ENCODE assay signal across 2 cellular contexts in the genomic region with DNA sequence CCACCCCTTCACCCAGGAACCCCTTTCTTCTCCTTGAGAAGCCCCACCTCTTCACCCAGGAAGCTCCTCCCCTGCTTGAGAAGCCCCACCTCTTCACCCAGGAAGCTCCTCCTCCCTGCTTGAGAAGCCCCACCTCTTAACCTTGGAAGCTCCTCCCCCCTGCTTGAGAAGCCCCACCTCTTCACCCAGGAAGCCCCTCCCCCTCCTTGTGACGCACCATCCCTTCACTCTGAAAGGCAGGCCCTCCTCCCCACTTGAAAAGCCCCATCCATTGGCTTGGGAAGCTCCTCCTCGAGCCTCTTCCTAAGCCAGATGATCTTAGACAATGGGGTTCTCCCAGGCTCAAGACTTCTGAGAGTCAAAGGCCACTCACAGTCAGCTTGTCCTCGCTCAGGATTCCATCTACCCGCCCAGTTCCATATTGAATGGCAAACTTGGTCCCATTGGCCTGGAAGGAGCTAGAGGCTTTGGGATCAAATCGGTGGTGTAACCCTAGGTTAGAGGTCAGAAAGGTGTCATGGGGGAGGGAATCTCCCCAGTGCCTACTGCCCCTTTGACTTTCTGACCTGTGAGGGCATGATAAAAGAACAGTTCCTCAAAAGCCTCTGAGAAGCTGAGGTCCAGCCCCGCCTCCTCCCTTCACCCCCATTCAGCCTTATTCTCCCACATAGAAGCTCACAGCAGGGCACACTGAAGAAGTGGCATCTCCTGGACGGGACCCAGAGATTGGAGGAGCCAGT.
TF ChIP-seq lines count a peak whose summit lies in the region.

No MANE protein-coding gene starts in this region.

TF ChIP-seq in GM23338, 12 proteins besides CTCF, POLR2A, EP300 and RAD21 (continues in another document):
- TF ChIP-seq, protein P1, sequence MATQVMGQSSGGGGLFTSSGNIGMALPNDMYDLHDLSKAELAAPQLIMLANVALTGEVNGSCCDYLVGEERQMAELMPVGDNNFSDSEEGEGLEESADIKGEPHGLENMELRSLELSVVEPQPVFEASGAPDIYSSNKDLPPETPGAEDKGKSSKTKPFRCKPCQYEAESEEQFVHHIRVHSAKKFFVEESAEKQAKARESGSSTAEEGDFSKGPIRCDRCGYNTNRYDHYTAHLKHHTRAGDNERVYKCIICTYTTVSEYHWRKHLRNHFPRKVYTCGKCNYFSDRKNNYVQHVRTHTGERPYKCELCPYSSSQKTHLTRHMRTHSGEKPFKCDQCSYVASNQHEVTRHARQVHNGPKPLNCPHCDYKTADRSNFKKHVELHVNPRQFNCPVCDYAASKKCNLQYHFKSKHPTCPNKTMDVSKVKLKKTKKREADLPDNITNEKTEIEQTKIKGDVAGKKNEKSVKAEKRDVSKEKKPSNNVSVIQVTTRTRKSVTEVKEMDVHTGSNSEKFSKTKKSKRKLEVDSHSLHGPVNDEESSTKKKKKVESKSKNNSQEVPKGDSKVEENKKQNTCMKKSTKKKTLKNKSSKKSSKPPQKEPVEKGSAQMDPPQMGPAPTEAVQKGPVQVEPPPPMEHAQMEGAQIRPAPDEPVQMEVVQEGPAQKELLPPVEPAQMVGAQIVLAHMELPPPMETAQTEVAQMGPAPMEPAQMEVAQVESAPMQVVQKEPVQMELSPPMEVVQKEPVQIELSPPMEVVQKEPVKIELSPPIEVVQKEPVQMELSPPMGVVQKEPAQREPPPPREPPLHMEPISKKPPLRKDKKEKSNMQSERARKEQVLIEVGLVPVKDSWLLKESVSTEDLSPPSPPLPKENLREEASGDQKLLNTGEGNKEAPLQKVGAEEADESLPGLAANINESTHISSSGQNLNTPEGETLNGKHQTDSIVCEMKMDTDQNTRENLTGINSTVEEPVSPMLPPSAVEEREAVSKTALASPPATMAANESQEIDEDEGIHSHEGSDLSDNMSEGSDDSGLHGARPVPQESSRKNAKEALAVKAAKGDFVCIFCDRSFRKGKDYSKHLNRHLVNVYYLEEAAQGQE (IDR thresholded peaks at IDR 0.05; ENCODE audit: unreplicated experiment) = no peak
- TF ChIP-seq, protein P2, sequence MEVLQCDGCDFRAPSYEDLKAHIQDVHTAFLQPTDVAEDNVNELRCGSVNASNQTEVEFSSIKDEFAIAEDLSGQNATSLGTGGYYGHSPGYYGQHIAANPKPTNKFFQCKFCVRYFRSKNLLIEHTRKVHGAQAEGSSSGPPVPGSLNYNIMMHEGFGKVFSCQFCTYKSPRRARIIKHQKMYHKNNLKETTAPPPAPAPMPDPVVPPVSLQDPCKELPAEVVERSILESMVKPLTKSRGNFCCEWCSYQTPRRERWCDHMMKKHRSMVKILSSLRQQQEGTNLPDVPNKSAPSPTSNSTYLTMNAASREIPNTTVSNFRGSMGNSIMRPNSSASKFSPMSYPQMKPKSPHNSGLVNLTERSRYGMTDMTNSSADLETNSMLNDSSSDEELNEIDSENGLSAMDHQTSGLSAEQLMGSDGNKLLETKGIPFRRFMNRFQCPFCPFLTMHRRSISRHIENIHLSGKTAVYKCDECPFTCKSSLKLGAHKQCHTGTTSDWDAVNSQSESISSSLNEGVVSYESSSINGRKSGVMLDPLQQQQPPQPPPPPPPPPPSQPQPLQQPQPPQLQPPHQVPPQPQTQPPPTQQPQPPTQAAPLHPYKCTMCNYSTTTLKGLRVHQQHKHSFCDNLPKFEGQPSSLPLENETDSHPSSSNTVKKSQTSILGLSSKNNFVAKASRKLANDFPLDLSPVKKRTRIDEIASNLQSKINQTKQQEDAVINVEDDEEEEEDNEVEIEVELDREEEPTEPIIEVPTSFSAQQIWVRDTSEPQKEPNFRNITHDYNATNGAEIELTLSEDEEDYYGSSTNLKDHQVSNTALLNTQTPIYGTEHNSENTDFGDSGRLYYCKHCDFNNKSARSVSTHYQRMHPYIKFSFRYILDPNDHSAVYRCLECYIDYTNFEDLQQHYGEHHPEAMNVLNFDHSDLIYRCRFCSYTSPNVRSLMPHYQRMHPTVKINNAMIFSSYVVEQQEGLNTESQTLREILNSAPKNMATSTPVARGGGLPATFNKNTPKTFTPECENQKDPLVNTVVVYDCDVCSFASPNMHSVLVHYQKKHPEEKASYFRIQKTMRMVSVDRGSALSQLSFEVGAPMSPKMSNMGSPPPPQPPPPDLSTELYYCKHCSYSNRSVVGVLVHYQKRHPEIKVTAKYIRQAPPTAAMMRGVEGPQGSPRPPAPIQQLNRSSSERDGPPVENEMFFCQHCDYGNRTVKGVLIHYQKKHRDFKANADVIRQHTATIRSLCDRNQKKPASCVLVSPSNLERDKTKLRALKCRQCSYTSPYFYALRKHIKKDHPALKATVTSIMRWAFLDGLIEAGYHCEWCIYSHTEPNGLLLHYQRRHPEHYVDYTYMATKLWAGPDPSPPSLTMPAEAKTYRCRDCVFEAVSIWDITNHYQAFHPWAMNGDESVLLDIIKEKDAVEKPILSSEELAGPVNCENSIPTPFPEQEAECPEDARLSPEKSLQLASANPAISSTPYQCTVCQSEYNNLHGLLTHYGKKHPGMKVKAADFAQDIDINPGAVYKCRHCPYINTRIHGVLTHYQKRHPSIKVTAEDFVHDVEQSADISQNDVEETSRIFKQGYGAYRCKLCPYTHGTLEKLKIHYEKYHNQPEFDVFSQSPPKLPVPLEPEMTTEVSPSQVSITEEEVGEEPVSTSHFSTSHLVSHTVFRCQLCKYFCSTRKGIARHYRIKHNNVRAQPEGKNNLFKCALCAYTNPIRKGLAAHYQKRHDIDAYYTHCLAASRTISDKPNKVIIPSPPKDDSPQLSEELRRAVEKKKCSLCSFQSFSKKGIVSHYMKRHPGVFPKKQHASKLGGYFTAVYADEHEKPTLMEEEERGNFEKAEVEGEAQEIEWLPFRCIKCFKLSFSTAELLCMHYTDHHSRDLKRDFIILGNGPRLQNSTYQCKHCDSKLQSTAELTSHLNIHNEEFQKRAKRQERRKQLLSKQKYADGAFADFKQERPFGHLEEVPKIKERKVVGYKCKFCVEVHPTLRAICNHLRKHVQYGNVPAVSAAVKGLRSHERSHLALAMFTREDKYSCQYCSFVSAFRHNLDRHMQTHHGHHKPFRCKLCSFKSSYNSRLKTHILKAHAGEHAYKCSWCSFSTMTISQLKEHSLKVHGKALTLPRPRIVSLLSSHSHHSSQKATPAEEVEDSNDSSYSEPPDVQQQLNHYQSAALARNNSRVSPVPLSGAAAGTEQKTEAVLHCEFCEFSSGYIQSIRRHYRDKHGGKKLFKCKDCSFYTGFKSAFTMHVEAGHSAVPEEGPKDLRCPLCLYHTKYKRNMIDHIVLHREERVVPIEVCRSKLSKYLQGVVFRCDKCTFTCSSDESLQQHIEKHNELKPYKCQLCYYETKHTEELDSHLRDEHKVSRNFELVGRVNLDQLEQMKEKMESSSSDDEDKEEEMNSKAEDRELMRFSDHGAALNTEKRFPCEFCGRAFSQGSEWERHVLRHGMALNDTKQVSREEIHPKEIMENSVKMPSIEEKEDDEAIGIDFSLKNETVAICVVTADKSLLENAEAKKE (CRISPR knock-in tag; IDR thresholded peaks at IDR 0.05) = no peak
- no peak for TF ChIP-seq JUNB (IDR thresholded peaks at IDR 0.05; ENCODE audit: unreplicated experiment)
- no peak for TF ChIP-seq NANOG (IDR thresholded peaks at IDR 0.05; ENCODE audit: borderline replicate concordance)
- TF ChIP-seq EZH2 (IDR thresholded peaks at IDR 0.05; ENCODE audit: low read depth, unreplicated experiment) = no peak
- no peak for TF ChIP-seq STAT1 (IDR thresholded peaks at IDR 0.05; ENCODE audit: unreplicated experiment)
- TF ChIP-seq, protein P3, sequence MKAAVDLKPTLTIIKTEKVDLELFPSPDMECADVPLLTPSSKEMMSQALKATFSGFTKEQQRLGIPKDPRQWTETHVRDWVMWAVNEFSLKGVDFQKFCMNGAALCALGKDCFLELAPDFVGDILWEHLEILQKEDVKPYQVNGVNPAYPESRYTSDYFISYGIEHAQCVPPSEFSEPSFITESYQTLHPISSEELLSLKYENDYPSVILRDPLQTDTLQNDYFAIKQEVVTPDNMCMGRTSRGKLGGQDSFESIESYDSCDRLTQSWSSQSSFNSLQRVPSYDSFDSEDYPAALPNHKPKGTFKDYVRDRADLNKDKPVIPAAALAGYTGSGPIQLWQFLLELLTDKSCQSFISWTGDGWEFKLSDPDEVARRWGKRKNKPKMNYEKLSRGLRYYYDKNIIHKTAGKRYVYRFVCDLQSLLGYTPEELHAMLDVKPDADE (IDR thresholded peaks at IDR 0.05) = no peak
- TF ChIP-seq POLR2AphosphoS5 (IDR thresholded peaks at IDR 0.05; ENCODE audit: low read depth) = no peak

TF ChIP-seq in WTC11, 78 proteins besides CTCF, POLR2A, EP300 and RAD21:
- no peak for TF ChIP-seq GTF2I (CRISPR knock-in tag; conservative IDR thresholded peaks at IDR 0.05)
- TF ChIP-seq, protein P4, sequence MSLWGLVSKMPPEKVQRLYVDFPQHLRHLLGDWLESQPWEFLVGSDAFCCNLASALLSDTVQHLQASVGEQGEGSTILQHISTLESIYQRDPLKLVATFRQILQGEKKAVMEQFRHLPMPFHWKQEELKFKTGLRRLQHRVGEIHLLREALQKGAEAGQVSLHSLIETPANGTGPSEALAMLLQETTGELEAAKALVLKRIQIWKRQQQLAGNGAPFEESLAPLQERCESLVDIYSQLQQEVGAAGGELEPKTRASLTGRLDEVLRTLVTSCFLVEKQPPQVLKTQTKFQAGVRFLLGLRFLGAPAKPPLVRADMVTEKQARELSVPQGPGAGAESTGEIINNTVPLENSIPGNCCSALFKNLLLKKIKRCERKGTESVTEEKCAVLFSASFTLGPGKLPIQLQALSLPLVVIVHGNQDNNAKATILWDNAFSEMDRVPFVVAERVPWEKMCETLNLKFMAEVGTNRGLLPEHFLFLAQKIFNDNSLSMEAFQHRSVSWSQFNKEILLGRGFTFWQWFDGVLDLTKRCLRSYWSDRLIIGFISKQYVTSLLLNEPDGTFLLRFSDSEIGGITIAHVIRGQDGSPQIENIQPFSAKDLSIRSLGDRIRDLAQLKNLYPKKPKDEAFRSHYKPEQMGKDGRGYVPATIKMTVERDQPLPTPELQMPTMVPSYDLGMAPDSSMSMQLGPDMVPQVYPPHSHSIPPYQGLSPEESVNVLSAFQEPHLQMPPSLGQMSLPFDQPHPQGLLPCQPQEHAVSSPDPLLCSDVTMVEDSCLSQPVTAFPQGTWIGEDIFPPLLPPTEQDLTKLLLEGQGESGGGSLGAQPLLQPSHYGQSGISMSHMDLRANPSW (CRISPR knock-in tag; conservative IDR thresholded peaks at IDR 0.05; ENCODE audit: low read depth) = no peak
- TF ChIP-seq, protein P5, sequence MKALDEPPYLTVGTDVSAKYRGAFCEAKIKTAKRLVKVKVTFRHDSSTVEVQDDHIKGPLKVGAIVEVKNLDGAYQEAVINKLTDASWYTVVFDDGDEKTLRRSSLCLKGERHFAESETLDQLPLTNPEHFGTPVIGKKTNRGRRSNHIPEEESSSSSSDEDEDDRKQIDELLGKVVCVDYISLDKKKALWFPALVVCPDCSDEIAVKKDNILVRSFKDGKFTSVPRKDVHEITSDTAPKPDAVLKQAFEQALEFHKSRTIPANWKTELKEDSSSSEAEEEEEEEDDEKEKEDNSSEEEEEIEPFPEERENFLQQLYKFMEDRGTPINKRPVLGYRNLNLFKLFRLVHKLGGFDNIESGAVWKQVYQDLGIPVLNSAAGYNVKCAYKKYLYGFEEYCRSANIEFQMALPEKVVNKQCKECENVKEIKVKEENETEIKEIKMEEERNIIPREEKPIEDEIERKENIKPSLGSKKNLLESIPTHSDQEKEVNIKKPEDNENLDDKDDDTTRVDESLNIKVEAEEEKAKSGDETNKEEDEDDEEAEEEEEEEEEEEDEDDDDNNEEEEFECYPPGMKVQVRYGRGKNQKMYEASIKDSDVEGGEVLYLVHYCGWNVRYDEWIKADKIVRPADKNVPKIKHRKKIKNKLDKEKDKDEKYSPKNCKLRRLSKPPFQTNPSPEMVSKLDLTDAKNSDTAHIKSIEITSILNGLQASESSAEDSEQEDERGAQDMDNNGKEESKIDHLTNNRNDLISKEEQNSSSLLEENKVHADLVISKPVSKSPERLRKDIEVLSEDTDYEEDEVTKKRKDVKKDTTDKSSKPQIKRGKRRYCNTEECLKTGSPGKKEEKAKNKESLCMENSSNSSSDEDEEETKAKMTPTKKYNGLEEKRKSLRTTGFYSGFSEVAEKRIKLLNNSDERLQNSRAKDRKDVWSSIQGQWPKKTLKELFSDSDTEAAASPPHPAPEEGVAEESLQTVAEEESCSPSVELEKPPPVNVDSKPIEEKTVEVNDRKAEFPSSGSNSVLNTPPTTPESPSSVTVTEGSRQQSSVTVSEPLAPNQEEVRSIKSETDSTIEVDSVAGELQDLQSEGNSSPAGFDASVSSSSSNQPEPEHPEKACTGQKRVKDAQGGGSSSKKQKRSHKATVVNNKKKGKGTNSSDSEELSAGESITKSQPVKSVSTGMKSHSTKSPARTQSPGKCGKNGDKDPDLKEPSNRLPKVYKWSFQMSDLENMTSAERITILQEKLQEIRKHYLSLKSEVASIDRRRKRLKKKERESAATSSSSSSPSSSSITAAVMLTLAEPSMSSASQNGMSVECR (CRISPR knock-in tag; IDR thresholded peaks at IDR 0.05; ENCODE audit: borderline replicate concordance) = no peak
- TF ChIP-seq CREM (CRISPR knock-in tag; IDR thresholded peaks at IDR 0.05) = no peak
- no peak for TF ChIP-seq TEAD4 (CRISPR knock-in tag; IDR thresholded peaks at IDR 0.05)
- TF ChIP-seq, protein P6, sequence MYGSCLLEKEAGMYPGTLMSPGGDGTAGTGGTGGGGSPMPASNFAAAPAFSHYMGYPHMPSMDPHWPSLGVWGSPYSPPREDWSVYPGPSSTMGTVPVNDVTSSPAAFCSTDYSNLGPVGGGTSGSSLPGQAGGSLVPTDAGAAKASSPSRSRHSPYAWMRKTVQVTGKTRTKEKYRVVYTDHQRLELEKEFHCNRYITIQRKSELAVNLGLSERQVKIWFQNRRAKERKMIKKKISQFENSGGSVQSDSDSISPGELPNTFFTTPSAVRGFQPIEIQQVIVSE (CRISPR knock-in tag; IDR thresholded peaks at IDR 0.05; ENCODE audit: borderline replicate concordance) = no peak
- TF ChIP-seq GRHL2 (CRISPR knock-in tag; IDR thresholded peaks at IDR 0.05; ENCODE audit: insufficient replicate concordance, severe bottlenecking) = no peak
- TF ChIP-seq NR2C2 (CRISPR knock-in tag; IDR thresholded peaks at IDR 0.05) = no peak
- no peak for TF ChIP-seq ZNF138 (CRISPR knock-in tag; conservative IDR thresholded peaks at IDR 0.05)
- TF ChIP-seq, protein P7, sequence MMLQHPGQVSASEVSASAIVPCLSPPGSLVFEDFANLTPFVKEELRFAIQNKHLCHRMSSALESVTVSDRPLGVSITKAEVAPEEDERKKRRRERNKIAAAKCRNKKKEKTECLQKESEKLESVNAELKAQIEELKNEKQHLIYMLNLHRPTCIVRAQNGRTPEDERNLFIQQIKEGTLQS (CRISPR knock-in tag; conservative IDR thresholded peaks at IDR 0.05) = no peak
- no peak for TF ChIP-seq RORB (CRISPR knock-in tag; IDR thresholded peaks at IDR 0.05)
- no peak for TF ChIP-seq NR1H2 (CRISPR knock-in tag; IDR thresholded peaks at IDR 0.05)
- TF ChIP-seq, protein P8, sequence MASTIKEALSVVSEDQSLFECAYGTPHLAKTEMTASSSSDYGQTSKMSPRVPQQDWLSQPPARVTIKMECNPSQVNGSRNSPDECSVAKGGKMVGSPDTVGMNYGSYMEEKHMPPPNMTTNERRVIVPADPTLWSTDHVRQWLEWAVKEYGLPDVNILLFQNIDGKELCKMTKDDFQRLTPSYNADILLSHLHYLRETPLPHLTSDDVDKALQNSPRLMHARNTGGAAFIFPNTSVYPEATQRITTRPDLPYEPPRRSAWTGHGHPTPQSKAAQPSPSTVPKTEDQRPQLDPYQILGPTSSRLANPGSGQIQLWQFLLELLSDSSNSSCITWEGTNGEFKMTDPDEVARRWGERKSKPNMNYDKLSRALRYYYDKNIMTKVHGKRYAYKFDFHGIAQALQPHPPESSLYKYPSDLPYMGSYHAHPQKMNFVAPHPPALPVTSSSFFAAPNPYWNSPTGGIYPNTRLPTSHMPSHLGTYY (CRISPR knock-in tag; IDR thresholded peaks at IDR 0.05) = no peak
- no peak for TF ChIP-seq FOXP1 (CRISPR knock-in tag; IDR thresholded peaks at IDR 0.05; ENCODE audit: borderline replicate concordance)
- no peak for TF ChIP-seq ZNF317 (CRISPR knock-in tag; IDR thresholded peaks at IDR 0.05; ENCODE audit: borderline replicate concordance, low read depth)
